In the genomic region with DNA sequence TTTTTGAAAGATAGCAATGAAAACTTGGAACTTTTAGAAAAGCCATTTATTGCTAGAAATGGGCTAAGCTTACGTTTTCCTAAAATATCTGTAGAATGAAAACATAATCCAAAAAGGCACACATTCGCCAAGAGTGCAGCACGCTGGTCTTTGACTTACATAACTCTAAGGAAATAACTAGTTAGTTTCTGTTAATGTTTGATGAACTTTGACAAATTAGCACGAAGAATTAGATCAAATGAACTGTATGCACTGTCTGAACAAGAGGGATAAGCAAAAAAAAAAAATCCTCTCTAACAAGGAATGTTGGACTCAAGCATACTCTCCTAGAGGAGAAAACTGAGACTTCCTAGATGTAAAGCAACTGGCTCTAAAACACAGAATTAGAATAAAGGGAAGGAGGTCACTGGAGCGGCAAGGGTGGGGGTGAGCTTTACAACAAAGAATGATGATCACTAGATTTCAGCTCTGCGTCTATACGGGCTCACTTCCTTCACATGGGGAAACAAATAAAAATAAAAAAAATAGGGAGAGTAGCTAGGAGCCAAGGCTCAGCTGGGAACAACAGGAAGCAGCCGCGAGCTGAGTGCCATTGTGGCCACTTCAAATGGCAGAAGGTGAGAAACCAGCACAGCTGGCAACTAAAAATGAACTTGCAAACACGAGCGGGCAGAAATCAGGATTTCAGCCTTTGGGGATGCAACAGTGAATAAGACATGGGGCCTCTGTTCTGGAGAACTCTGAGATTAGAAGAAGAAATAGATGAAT, we compare ENCODE assay signal across 13 cellular contexts. TPM values are rescaled to one million over a fixed set of nuclear protein-coding genes. Genes with fewer than 3 reads are reported as not detected.
DNase-seq lines count a peak whose midpoint lies in the region; ATAC-seq and TF ChIP-seq lines count a peak whose summit lies in the region.
"Had no signal": no experiment of that assay in that cellular context is flagged by ENCODE, and none has a peak within 500 bp of the region (broad histone marks: within the 10 kb centered on the region; RNA-seq: fewer than 3 reads in every experiment).

No MANE protein-coding gene starts in this region.

- H3K4me1 ChIP-seq in heart right ventricle (peaks cover 0 to 22% (median 5%) of the 10 kb centered on the region in 9 donors), PC-3 (ENCODE audit: insufficient read depth, low read length) (peaks cover 8% of the 10 kb centered on the region)

- intact Hi-C loops in heart right ventricle (cut with DNase I) (loop anchor here in 4 of 10 donors (5.0 to 10.0 kb wide), 6 partner anchors 52 to 458 kb away; partner anchors contain the start of genes ABHD17B (in 2 of the 4), C9orf85 (in 2 of the 4) and CEMIP2 (in 1 of the 4)), PC-3 (cut with micrococcal nuclease) (no loop called here)

- H2AFZ ChIP-seq in PC-3 (ENCODE audit: low read length): no peak overlapping the region

- DNase-seq in COLO668 (lab: John Stamatoyannopoulos, UW; ENCODE audit: unreplicated experiment) (peak; percentile 37), KBM-7 (peak; percentile 31), dermis microvascular lymphatic vessel endothelial cell (ENCODE audit: low read depth in 2 of 2) (peak; percentile 69 to 78), myocyte (ENCODE audit: low read depth) (peak; percentile 52), heart right ventricle (no peak), PC-3 (no peak)
- DNase-seq: cortex of kidney, NCI-H1694 had no signal

- TF ChIP-seq CTCF in heart right ventricle (IDR thresholded peaks at IDR 0.05) (no peak), PC-3 (conservative IDR thresholded peaks at IDR 0.05; ENCODE audit: low read depth, low read length) (no peak)

- H3K27ac ChIP-seq in heart right ventricle (no peak overlapping the region), PC-3 (ENCODE audit: low read length) (no peak overlapping the region)
- H3K27ac ChIP-seq: neutrophil had no signal

- H4K20me1 ChIP-seq in PC-3 (ENCODE audit: low read length): no peaks in the 10 kb centered on the region

- WGBS in heart right ventricle, 2 donors: 60 to 67% methylated on average over 11 of the region's 11 CpGs

- POLR2A ChIA-PET in PC-3 (lab: Charles Lee; ENCODE audit: unreplicated experiment): no interaction called here

- H3K27me3 ChIP-seq in heart right ventricle (no peaks in the 10 kb centered on the region), PC-3 (ENCODE audit: low read length) (no peaks in the 10 kb centered on the region)
- H3K27me3 ChIP-seq: neutrophil had no signal

- no peaks in the 10 kb centered on the region for H3K9me2 ChIP-seq in PC-3 (replicated peaks; ENCODE audit: low read length)

- H3K4me3 ChIP-seq in heart right ventricle (no peak overlapping the region), PC-3 (ENCODE audit: low read length) (no peak overlapping the region)
- H3K4me3 ChIP-seq: smooth muscle cell had no signal

- no peak for ATAC-seq in GM19452 (IDR thresholded peaks at IDR 0.05; ENCODE audit: unreplicated experiment)
- ATAC-seq in heart right ventricle: no peak
- ATAC-seq in PC-3: no peak
- ATAC-seq in HG03280 (IDR thresholded peaks at IDR 0.05; ENCODE audit: unreplicated experiment): no peak
- ATAC-seq: activated CD4-positive, CD25-positive, alpha-beta regulatory T cell treated with anti-CD3 and anti-CD28 coated beads, Interleukin-2, amount 50 U/mL, for 24 hours had no signal

- no peak overlapping the region for H3K4me2 ChIP-seq in PC-3 (ENCODE audit: low read length)
- H3K4me2 ChIP-seq: smooth muscle cell had no signal

- no peaks in the 10 kb centered on the region for H3F3A ChIP-seq in PC-3 (ENCODE audit: low read length, unreplicated experiment)

- in situ Hi-C loops in KBM-7 (cut with MboI; ENCODE audit: low pct_unique_long_range_greater_than_20kb, low sequenced_read_pairs): loop anchor here (25.0 kb wide), 1 partner anchor 170 kb away; no protein-coding TSS in a partner anchor

- no peaks in the 10 kb centered on the region for H3K9me3 ChIP-seq in heart right ventricle
- H3K9me3 ChIP-seq in PC-3 (ENCODE audit: low read length): no peaks in the 10 kb centered on the region
- H3K9me3 ChIP-seq: neutrophil had no signal

- H3K9ac ChIP-seq in PC-3 (ENCODE audit: low read length): no peak overlapping the region

- no TSS peak for BruUV-seq in PC-3 (replicated peaks; lab: Mats Ljungman, UMichigan)

- H3K36me3 ChIP-seq in heart right ventricle (no peaks in the 10 kb centered on the region), PC-3 (ENCODE audit: low read depth, low read length) (no peaks in the 10 kb centered on the region; the same call in 1 of the 2 replicates)
- H3K36me3 ChIP-seq: neutrophil had no signal

- CTCF ChIA-PET in PC-3 (lab: Charles Lee): interaction anchor here (1.0 kb wide), 1 partner anchor 8 kb away, joined by 4 read pairs; no protein-coding TSS in a partner anchor

- H3K79me2 ChIP-seq in PC-3 (ENCODE audit: low read length): no peaks in the 10 kb centered on the region

RNA-seq across cellular contexts. Expression of gene CEMIP2, which starts 48.7 kb away (rescaled TPM):
- total RNA-seq in dermis microvascular lymphatic vessel endothelial cell: 258 and 645 TPM in 2 replicates
- total RNA-seq in myocyte: 17.1 and 30.5 TPM in 2 replicates
- 31.7 TPM for polyA plus RNA-seq in myocyte (2012)
- 10 to 100 TPM in 6 of 10 donors, 1 to 10 TPM in 4; 4.7 to 34.9 (median 11.0) TPM for total RNA-seq in heart right ventricle
- 1 to 10 TPM; 6.7 to 8.3 TPM for polyA plus RNA-seq in heart right ventricle
- 10.1 and 16.0 TPM in 2 replicates for total RNA-seq in PC-3 (2014; rRNA removed)

Comparison
In these comparisons a context has a peak if more than half of its experiments do, and no peak if none do; other contexts are left out.
1. DNase-seq: peak in COLO668 (single experiment), KBM-7 (single experiment), dermis microvascular lymphatic vessel endothelial cell (2 of 2) and myocyte (single experiment); none in heart right ventricle (0 of 2) and PC-3 (single experiment).